In genomic region chr12:62722971-62723680, GRCh38 we compare ENCODE assay signal across 16 cellular contexts.
DNase-seq lines count a peak whose midpoint lies in the region; ATAC-seq, FAIRE-seq and TF ChIP-seq lines count a peak whose summit lies in the region.
"Had no signal": no experiment of that assay in that cellular context is flagged by ENCODE, and none has a peak within 500 bp of the region (broad histone marks: within the 10 kb centered on the region; RNA-seq: fewer than 3 reads in every experiment).

No MANE protein-coding gene starts in this region.

- ATAC-seq in A549 (no peak), GM21825 (IDR thresholded peaks at IDR 0.05; ENCODE audit: unreplicated experiment) (no peak), GM21515 (IDR thresholded peaks at IDR 0.05; ENCODE audit: unreplicated experiment) (no peak), GM18498 (IDR thresholded peaks at IDR 0.05; ENCODE audit: unreplicated experiment) (no peak)
- ATAC-seq: gastrocnemius medialis had no signal

- peak overlapping the region; percentile 98 for H3K27ac Mint-ChIP-seq in endodermal cell

- H3K4me3 ChIP-seq in A549 (no peak overlapping the region), endodermal cell (ENCODE audit: low read length) (no peak overlapping the region), right atrium auricular region (no peak overlapping the region)
- H3K4me3 ChIP-seq: gastrocnemius medialis, SJCRH30, suprapubic skin had no signal

- H3K4me2 ChIP-seq in A549: peak overlapping the region; percentile 36; the same call in 2 of the 3 replicates

- FAIRE-seq in A549 (lab: Jason Lieb, UNC) (no peak), H54 (lab: Jason Lieb, UNC) (peak; percentile 33)
- FAIRE-seq: GM12891 had no signal

- TF ChIP-seq POLR2A in A549 (IDR thresholded peaks at IDR 0.05; ENCODE audit: low read length) (no peak), H54 (IDR thresholded peaks at IDR 0.05; ENCODE audit: low read depth, low read length) (no peak)

- DNase-seq in A549 (ENCODE audit: low read depth in 1 of 2, low spot score in 1 of 2): no peak
- no peak for DNase-seq in H54 (ENCODE audit: insufficient read length, low spot score)
- peak; percentile 39 for DNase-seq in NCI-H774 (lab: John Stamatoyannopoulos, UW)
- no peak for DNase-seq in endodermal cell
- no peak for DNase-seq in right atrium auricular region (ENCODE audit: low spot score)
- DNase-seq: activated gamma-delta T cell treated with Interleukin-2 at 50 U/mL for 16 hours; gastrocnemius medialis; MV-4-11; NCI-H82; SJCRH30; stimulated activated CD4-positive, alpha-beta T cell treated with anti-CD3 and anti-CD28 coated beads, Interleukin-12 subunit alpha, Interleukin-12 subunit beta, amount 100 ng/mL, for 4 hours had no signal

- TF ChIP-seq CTCF in A549 (IDR thresholded peaks at IDR 0.05) (no peak), endodermal cell (conservative IDR thresholded peaks at IDR 0.05) (no peak), right atrium auricular region (IDR thresholded peaks at IDR 0.05) (no peak)

- H3K9ac ChIP-seq in endodermal cell (ENCODE audit: extremely low read depth, low read length, poor library complexity, severe bottlenecking): no peak overlapping the region

- no peak for TF ChIP-seq EP300 in A549 (IDR thresholded peaks at IDR 0.05)

- H3K9me3 ChIP-seq in A549: no peaks in the 10 kb centered on the region
- H3K9me3 ChIP-seq in endodermal cell (ENCODE audit: control insufficient read depth, low read length): no peaks in the 10 kb centered on the region
- H3K9me3 ChIP-seq in right atrium auricular region: no peaks in the 10 kb centered on the region
- H3K9me3 ChIP-seq: gastrocnemius medialis, SJCRH30, suprapubic skin had no signal

- WGBS in A549 (ENCODE audit: missing lambda C conversion rate): 70% methylated on average over 3 of the region's 3 CpGs
- 91 to 100% methylated on average over 1 to 3 of the region's 3 CpGs for WGBS in endodermal cell (ENCODE audit: insufficient coverage in 1 of 2, insufficient read length in 1 of 2), 2 experiments

- no peak overlapping the region for H3K4me3 Mint-ChIP-seq in endodermal cell

- H3K4me1 Mint-ChIP-seq in endodermal cell: peaks cover 46% of the 10 kb centered on the region

- POLR2A ChIA-PET in A549 (lab: Yijun Ruan, JAX): interaction anchor here (2.3 kb wide), 1 partner anchor 120 kb away, joined by 18 read pairs; no protein-coding TSS in a partner anchor

- CTCF ChIA-PET in A549 (lab: Yijun Ruan, JAX): no interaction called here

- no peaks in the 10 kb centered on the region for H3K36me3 ChIP-seq in endodermal cell (ENCODE audit: control insufficient read depth, insufficient read depth, low read length)
- no peaks in the 10 kb centered on the region for H3K36me3 ChIP-seq in right atrium auricular region
- H3K36me3 ChIP-seq: gastrocnemius medialis, SJCRH30, suprapubic skin had no signal

- H3K27me3 ChIP-seq in endodermal cell (ENCODE audit: control insufficient read depth, insufficient read depth, low read length, poor library complexity, severe bottlenecking) (no peaks in the 10 kb centered on the region), right atrium auricular region (no peaks in the 10 kb centered on the region)
- H3K27me3 ChIP-seq: gastrocnemius medialis, SJCRH30, suprapubic skin had no signal

- no peaks in the 10 kb centered on the region for H3K27me3 Mint-ChIP-seq in endodermal cell (ENCODE audit: insufficient read depth)

- H3K36me3 Mint-ChIP-seq in endodermal cell (ENCODE audit: low read depth): peaks cover 12% of the 10 kb centered on the region

- peaks cover 90% of the 10 kb centered on the region for H3K4me1 ChIP-seq in A549
- peaks cover 13% of the 10 kb centered on the region for H3K4me1 ChIP-seq in endodermal cell (ENCODE audit: control insufficient read depth, insufficient read depth, low read length)
- peaks cover 0 to 43% of the 10 kb centered on the region in 2 donors for H3K4me1 ChIP-seq in right atrium auricular region

- H3K27ac ChIP-seq in A549 (peak overlapping the region; percentile 94 to 98), endodermal cell (ENCODE audit: low read depth, low read length) (no peak overlapping the region), right atrium auricular region (no peak overlapping the region)
- H3K27ac ChIP-seq: gastrocnemius medialis, SJCRH30 had no signal

- H3K9me3 Mint-ChIP-seq in endodermal cell: no peaks in the 10 kb centered on the region

- TF ChIP-seq RAD21 in A549 (conservative IDR thresholded peaks at IDR 0.05 in 1 of 2, IDR thresholded peaks at IDR 0.05 in 1 of 2): no peak

TF ChIP-seq in A549, 52 proteins besides CTCF, POLR2A, EP300 and RAD21:
- TF ChIP-seq CHD2 (IDR thresholded peaks at IDR 0.05; ENCODE audit: low read length, partially characterized antibody) (no peak), HOXB13 (CRISPR knock-in tag; IDR thresholded peaks at IDR 0.05; ENCODE audit: low read depth) (0 out of 2 replicates have a peak, but pooled peaks have one; percentile 16)

Comparison
In these comparisons a context has a peak if more than half of its experiments do, and no peak if none do; other contexts are left out.
1. H3K27ac ChIP-seq: peak in A549 (2 of 2); none in endodermal cell (single experiment) and right atrium auricular region (0 of 2).